ENCODE assay signal across 34 cellular contexts in the genomic region with DNA sequence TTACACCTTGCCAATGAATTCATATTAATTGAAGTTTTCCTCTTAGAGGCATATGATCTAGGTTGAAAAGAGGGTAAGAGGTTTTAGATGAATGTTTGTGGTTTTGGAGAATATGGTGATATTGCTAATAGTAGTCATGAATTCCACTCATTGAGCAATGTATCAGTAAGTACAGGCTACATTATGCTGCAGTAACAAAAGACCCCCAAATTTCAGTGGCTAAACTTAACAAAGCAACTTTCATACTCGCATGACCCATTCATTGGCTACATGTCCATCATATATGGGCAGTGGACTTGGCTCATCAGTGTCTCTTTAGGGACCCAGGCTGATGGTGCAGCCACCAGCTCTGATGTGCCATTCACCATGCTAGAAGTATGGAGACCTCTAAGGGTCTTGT.
"Had no signal": no experiment of that assay in that cellular context is flagged by ENCODE, and none has a peak within 500 bp of the region (broad histone marks: within the 10 kb centered on the region; RNA-seq: fewer than 3 reads in every experiment).

No MANE protein-coding gene starts in this region.

- ATAC-seq: activated naive CD4-positive, alpha-beta T cell treated with anti-CD3 and anti-CD28 coated beads, Interleukin-2, amount 50 U/mL, for 72 hours; activated naive CD8-positive, alpha-beta T cell treated with anti-CD3 and anti-CD28 coated beads, Interleukin-2, amount 50 U/mL, for 24 hours; activated T-cell treated with anti-CD3 and anti-CD28 coated beads, Interleukin-2, amount 50 U/mL, for 4 hours; activated T-cell treated with anti-CD3 and anti-CD28 coated beads, Interleukin-2, amount 50 U/mL, for 72 hours; activated T-helper 17 cell treated with anti-CD3 and anti-CD28 coated beads, Interleukin-2, amount 50 U/mL, for 72 hours; body of pancreas had no signal

- H3K36me3 ChIP-seq: adrenal gland, ascending aorta, brain microvascular endothelial cell, breast epithelium, cardiac muscle cell had no signal

- DNase-seq: activated effector memory CD4-positive, alpha-beta T cell treated with anti-CD3 and anti-CD28 coated beads, Interleukin-2, amount 50 U/mL, for 16 hours; activated effector memory CD4-positive, alpha-beta T cell treated with Interleukin-2 at 50 U/mL for 16 hours; activated gamma-delta T cell; activated gamma-delta T cell treated with Interleukin-2 at 50 U/mL for 16 hours; activated naive CD4-positive, alpha-beta T cell; activated naive CD4-positive, alpha-beta T cell treated with anti-CD3 and anti-CD28 coated beads for 36 hours; activated naive CD4-positive, alpha-beta T cell treated with anti-CD3 and anti-CD28 coated beads, Interleukin-2, amount 10 ng/mL, durations not matched to agents 7 days and 5 days; activated naive CD4-positive, alpha-beta T cell treated with anti-CD3 and anti-CD28 coated beads, Interleukin-2, amount 50 U/mL, for 16 hours; activated naive CD4-positive, alpha-beta T cell treated with Interleukin-2 at 50 U/mL for 16 hours; activated naive CD8-positive, alpha-beta T cell treated with anti-CD3 and anti-CD28 coated beads for 36 hours; activated naive CD8-positive, alpha-beta T cell treated with anti-CD3 and anti-CD28 coated beads, Interleukin-2, amount 10 ng/mL, durations not matched to agents 7 days and 5 days; activated naive CD8-positive, alpha-beta T cell treated with anti-CD3 and anti-CD28 coated beads, Interleukin-2, amount 50 U/mL, for 24 hours; activated T-cell treated with anti-CD3 and anti-CD28 coated beads, Interleukin-2, amount 50 U/mL, for 1 hour; activated T-cell treated with anti-CD3 and anti-CD28 coated beads, Interleukin-2, amount 50 U/mL, for 24 hours; activated T-cell treated with anti-CD3 and anti-CD28 coated beads, Interleukin-2, amount 50 U/mL, for 4 hours; activated T-cell treated with anti-CD3 and anti-CD28 coated beads, Interleukin-2, amount 50 U/mL, for 48 hours; activated T-cell treated with anti-CD3 and anti-CD28 coated beads, Interleukin-2, amount 50 U/mL, for 72 hours; adrenal gland; amniotic stem cell; amygdala; anterior cingulate cortex; aorta; body of pancreas; brain microvascular endothelial cell; caudate nucleus; central memory CD4-positive, alpha-beta T cell; cerebellar nuclear complex had no signal

- H3K4me1 ChIP-seq: adrenal gland, ascending aorta, body of pancreas, breast epithelium had no signal

- H3K27me3 ChIP-seq: ascending aorta, body of pancreas, brain microvascular endothelial cell, cardiac muscle cell had no signal

- H3K27ac ChIP-seq: adrenal gland, ascending aorta, body of pancreas, brain microvascular endothelial cell, breast epithelium, cardiac muscle cell had no signal

- H3K9me3 ChIP-seq: adrenal gland, ascending aorta, body of pancreas, breast epithelium had no signal

- FAIRE-seq: astrocyte, bronchial epithelial cell had no signal

- H3K4me3 ChIP-seq: adrenal gland, ascending aorta, body of pancreas, breast epithelium, cardiac muscle cell had no signal
